Comparison of ENCODE assay signal across 16 cellular contexts in genomic region chr4:138217567-138217966, GRCh38. TPM values are rescaled to one million over a fixed set of nuclear protein-coding genes. Genes with fewer than 3 reads are reported as not detected.
DNase-seq lines count a peak whose midpoint lies in the region; ATAC-seq lines count a peak whose summit lies in the region.
"Had no signal": no experiment of that assay in that cellular context is flagged by ENCODE, and none has a peak within 500 bp of the region (broad histone marks: within the 10 kb centered on the region; RNA-seq: fewer than 3 reads in every experiment).

No MANE protein-coding gene starts in this region.

- H3K4me3 ChIP-seq in ectodermal cell (ENCODE audit: insufficient read depth, low read depth, low read length) = no peak overlapping the region
- H3K4me3 ChIP-seq: cardiac muscle cell had no signal

- 34 to 35% methylated on average over 5 of the region's 5 CpGs for WGBS in ectodermal cell, 2 experiments

- POLR2A ChIA-PET in activated CD4-positive, alpha-beta memory T cell treated with anti-CD3 and anti-CD28 coated beads, Interleukin-2, amount 10 ng/mL, durations not matched to agents 7 days and 5 days (lab: Charles Lee) = no interaction called here

- H3K36me3 ChIP-seq in ectodermal cell (ENCODE audit: control insufficient read depth, insufficient read depth, low read length) = peaks cover 4% of the 10 kb centered on the region
- H3K36me3 ChIP-seq: cardiac muscle cell had no signal

- no peaks in the 10 kb centered on the region for H3K9me3 ChIP-seq in ectodermal cell (ENCODE audit: control insufficient read depth, low read length)

- H3K27me3 Mint-ChIP-seq in activated CD4-positive, alpha-beta memory T cell treated with anti-CD3 and anti-CD28 coated beads, Interleukin-2, amount 10 ng/mL, durations not matched to agents 7 days and 5 days = no peaks in the 10 kb centered on the region
- H3K27me3 Mint-ChIP-seq: IgD-negative memory B cell had no signal

- peaks cover 40% of the 10 kb centered on the region for H3K36me3 Mint-ChIP-seq in activated CD4-positive, alpha-beta memory T cell treated with anti-CD3 and anti-CD28 coated beads, Interleukin-2, amount 10 ng/mL, durations not matched to agents 7 days and 5 days (ENCODE audit: low read depth)
- H3K36me3 Mint-ChIP-seq: activated naive CD8-positive, alpha-beta T cell; IgD-negative memory B cell; memory B cell had no signal

- ATAC-seq in GM21576 (IDR thresholded peaks at IDR 0.05; ENCODE audit: unreplicated experiment) (no peak), HG03025 (IDR thresholded peaks at IDR 0.05; ENCODE audit: low FRiP score, unreplicated experiment) (no peak)

- H3K27ac ChIP-seq in ectodermal cell (ENCODE audit: insufficient read depth, low read depth, low read length, poor library complexity, severe bottlenecking) = peak overlapping the region; percentile 47
- H3K27ac ChIP-seq: cardiac muscle cell had no signal

- no peak overlapping the region for H3K4me3 Mint-ChIP-seq in activated CD4-positive, alpha-beta memory T cell treated with anti-CD3 and anti-CD28 coated beads, Interleukin-2, amount 10 ng/mL, durations not matched to agents 7 days and 5 days
- H3K4me3 Mint-ChIP-seq: activated naive CD8-positive, alpha-beta T cell; IgD-negative memory B cell; memory B cell had no signal

- DNase-seq in NCI-H69 (lab: John Stamatoyannopoulos, UW) (peak; percentile 46), inferior parietal cortex (ENCODE audit: extremely low spot score) (peak; percentile 39), retina (peak; percentile 8), NCI-H1694 treated with DMSO at 0.1 percent for 48 hours (lab: John Stamatoyannopoulos, UW) (no peak)
- no peak for DNase-seq in activated CD4-positive, alpha-beta memory T cell treated with anti-CD3 and anti-CD28 coated beads, Interleukin-2, amount 10 ng/mL, durations not matched to agents 7 days and 5 days
- DNase-seq: activated CD4-positive, alpha-beta T cell treated with anti-CD3 and anti-CD28 coated beads, Interleukin-2, amount 50 U/mL, for 48 hours; activated T-cell treated with anti-CD3 and anti-CD28 coated beads, Interleukin-2, amount 50 U/mL, for 48 hours; AML-193; stimulated activated CD4-positive, alpha-beta T cell treated with anti-CD3 and anti-CD28 coated beads, Interleukin-4, amount 100 ng/mL, for 1 hour had no signal

- H3K27ac Mint-ChIP-seq in activated CD4-positive, alpha-beta memory T cell treated with anti-CD3 and anti-CD28 coated beads, Interleukin-2, amount 10 ng/mL, durations not matched to agents 7 days and 5 days = no peak overlapping the region
- H3K27ac Mint-ChIP-seq: activated naive CD8-positive, alpha-beta T cell; IgD-negative memory B cell; memory B cell had no signal

- peaks cover 33% of the 10 kb centered on the region for H3K4me1 ChIP-seq in ectodermal cell (ENCODE audit: control insufficient read depth, insufficient read depth, low read length)

- no peaks in the 10 kb centered on the region for H3K9me3 Mint-ChIP-seq in activated CD4-positive, alpha-beta memory T cell treated with anti-CD3 and anti-CD28 coated beads, Interleukin-2, amount 10 ng/mL, durations not matched to agents 7 days and 5 days
- H3K9me3 Mint-ChIP-seq: IgD-negative memory B cell, memory B cell had no signal

- H3K27me3 ChIP-seq in ectodermal cell (ENCODE audit: control insufficient read depth, insufficient read depth, low read length, poor library complexity, severe bottlenecking) = no peaks in the 10 kb centered on the region
- H3K27me3 ChIP-seq: cardiac muscle cell had no signal

- CTCF ChIA-PET in activated CD4-positive, alpha-beta memory T cell treated with anti-CD3 and anti-CD28 coated beads, Interleukin-2, amount 10 ng/mL, durations not matched to agents 7 days and 5 days (lab: Charles Lee) = no interaction called here

- no peaks in the 10 kb centered on the region for H3K4me1 Mint-ChIP-seq in activated CD4-positive, alpha-beta memory T cell treated with anti-CD3 and anti-CD28 coated beads, Interleukin-2, amount 10 ng/mL, durations not matched to agents 7 days and 5 days
- H3K4me1 Mint-ChIP-seq: IgD-negative memory B cell, memory B cell had no signal

RNA-seq across cellular contexts. Expression of gene SLC7A11, which starts 24.6 kb away (rescaled TPM):
- polyA plus RNA-seq in ectodermal cell (2013, experiment 1 of 4) = 24.2 TPM
- 31.7 TPM for polyA plus RNA-seq in ectodermal cell (2013, experiment 2 of 4)
- 18.4 TPM for polyA plus RNA-seq in ectodermal cell (2013, experiment 3 of 4)
- polyA plus RNA-seq in ectodermal cell (2013, experiment 4 of 4) = 21.2 TPM
- 1 to 10 TPM; 7.0 to 7.1 TPM for total RNA-seq in activated CD4-positive, alpha-beta memory T cell treated with anti-CD3 and anti-CD28 coated beads, Interleukin-2, amount 10 ng/mL, durations not matched to agents 7 days and 5 days

Comparison
In these comparisons a context has a peak if more than half of its experiments do, and no peak if none do; other contexts are left out.
1. DNase-seq: peak in NCI-H69 (single experiment), inferior parietal cortex (single experiment) and retina (single experiment); none in activated CD4-positive, alpha-beta memory T cell treated with anti-CD3 and anti-CD28 coated beads, Interleukin-2, amount 10 ng/mL, durations not matched to agents 7 days and 5 days (single experiment) and NCI-H1694 treated with DMSO at 0.1 percent for 48 hours (single experiment).